In the genomic region with DNA sequence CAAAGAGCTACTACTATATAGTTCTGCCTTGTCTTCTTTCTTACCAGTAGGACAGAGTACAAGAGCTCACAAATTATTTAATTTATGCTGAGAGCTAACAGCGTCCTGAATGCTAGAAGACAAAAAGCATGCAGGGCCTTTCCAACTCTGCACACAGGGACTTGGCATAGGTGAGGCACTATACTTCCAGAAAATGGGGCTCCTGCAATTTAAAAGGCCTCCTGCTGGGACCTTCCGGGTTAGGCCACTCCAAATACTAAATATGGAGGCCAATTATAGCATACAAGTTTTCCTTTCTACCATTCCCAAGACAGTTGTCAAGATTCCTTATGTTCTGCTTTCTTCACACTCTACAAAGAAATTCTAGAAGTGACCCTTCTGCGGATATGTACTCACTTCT, we compare ENCODE assay signal across 8 cellular contexts. TPM values are rescaled to one million over a fixed set of nuclear protein-coding genes. Genes with fewer than 3 reads are reported as not detected.
DNase-seq lines count a peak whose midpoint lies in the region; ATAC-seq, FAIRE-seq and TF ChIP-seq lines count a peak whose summit lies in the region.

No MANE protein-coding gene starts in this region.

- in situ Hi-C loops in K562 (cut with MboI): no loop called here

- H3K9ac ChIP-seq in K562 (ENCODE audit: insufficient read depth in 1 of 2, low read depth in 2 of 2, low read length in 2 of 2): peak overlapping the region; percentile 84 to 89

- H3K79me2 ChIP-seq in K562 (ENCODE audit: control insufficient read depth, insufficient read depth, low read length): peaks cover 61% of the 10 kb centered on the region

- peak overlapping the region; percentile 85 for H3K4me3 Mint-ChIP-seq in activated naive CD4-positive, alpha-beta T cell treated with anti-CD3 and anti-CD28 coated beads, Interleukin-2, amount 50 U/mL, for 24 hours

- H3K36me3 Mint-ChIP-seq in activated naive CD4-positive, alpha-beta T cell treated with anti-CD3 and anti-CD28 coated beads, Interleukin-2, amount 50 U/mL, for 24 hours: peaks cover 12% of the 10 kb centered on the region

- H3K9me3 ChIP-seq in K562 (replicated peaks; ENCODE audit: control insufficient read depth, insufficient read depth, low read depth, low read length) (no peaks in the 10 kb centered on the region; the same call in 1 of the 2 replicates), lung (ENCODE audit: control insufficient read depth in 2 of 2, insufficient read depth in 1 of 2, low read length in 1 of 2) (no peaks in the 10 kb centered on the region)

- no peak for TF ChIP-seq RAD21 in K562 (CRISPR knock-in tag; conservative IDR thresholded peaks at IDR 0.05 in 1 of 2, IDR thresholded peaks at IDR 0.05 in 1 of 2)

- POLR2A ChIA-PET in K562 (lab: Yijun Ruan, JAX): interaction anchor here (0.9 to 1.1 kb wide), 2 partner anchors 10 to 26 kb away, joined by 4 read pairs; no protein-coding TSS in a partner anchor

- H3K4me1 ChIP-seq in K562 (replicated peaks in 1 of 2; ENCODE audit: control insufficient read depth in 2 of 2, insufficient read depth in 2 of 2, low read length in 2 of 2) (no peaks in the 10 kb centered on the region), lung (ENCODE audit: control insufficient read depth in 2 of 2, insufficient read depth in 2 of 2, low read length in 2 of 2) (peaks cover 0 to 10% of the 10 kb centered on the region in 2 donors)

- H3K36me3 ChIP-seq in K562 (ENCODE audit: control insufficient read depth, insufficient read depth, low read length) (peaks cover 31% of the 10 kb centered on the region), lung (ENCODE audit: control insufficient read depth in 2 of 2, insufficient read depth in 2 of 2, low read length in 2 of 2) (peaks cover 0 to 1% of the 10 kb centered on the region in 2 donors)

- no peaks in the 10 kb centered on the region for H3K9me1 ChIP-seq in K562 (ENCODE audit: control insufficient read depth, insufficient read depth, low read length)

- TF ChIP-seq CTCF in K562 (IDR thresholded peaks at IDR 0.05 in 2 of 3, conservative IDR thresholded peaks at IDR 0.05 in 1 of 3; ENCODE audit: insufficient read depth in 2 of 3, low read depth in 1 of 3, low read length in 3 of 3) (no peak), lung (IDR thresholded peaks at IDR 0.05; ENCODE audit: control extremely low read depth, extremely low read depth) (no peak)

- H2AFZ ChIP-seq in K562 (ENCODE audit: low read depth, low read length): peak overlapping the region; percentile 94; the same call in 1 of the 2 replicates

- peak overlapping the region; percentile 95 for H3K4me3 ChIP-seq in K562
- peak overlapping the region; percentile 32 for H3K4me3 ChIP-seq in lung

- no peaks in the 10 kb centered on the region for H3K9me3 Mint-ChIP-seq in activated naive CD4-positive, alpha-beta T cell treated with anti-CD3 and anti-CD28 coated beads, Interleukin-2, amount 50 U/mL, for 24 hours

- FAIRE-seq in K562 (lab: Jason Lieb, UNC): no peak

- CTCF ChIA-PET in K562 (lab: Yijun Ruan, JAX; ENCODE audit: low intra/inter-chr PET ratio): no interaction called here

- WGBS in K562 (ENCODE audit: insufficient coverage, low coverage, missing lambda C conversion rate): 0% methylated on average over 3 of the region's 3 CpGs
- WGBS in lung, 2 donors: 5 to 7% methylated on average over 3 of the region's 3 CpGs

- no peaks in the 10 kb centered on the region; a peak in 1 of 5 replicates for H3K27me3 ChIP-seq in K562 (ENCODE audit: control insufficient read depth in 2 of 2, insufficient read depth in 2 of 2, low read length in 2 of 2)
- H3K27me3 ChIP-seq in lung (ENCODE audit: control insufficient read depth, insufficient read depth): no peaks in the 10 kb centered on the region

- no peak for TF ChIP-seq EP300 in K562 (IDR thresholded peaks at IDR 0.05; ENCODE audit: low read length)

- ATAC-seq in K562 (peak; percentile 59), lung (ENCODE audit: insufficient read depth, low FRiP score) (no peak), HG02642 (IDR thresholded peaks at IDR 0.05; ENCODE audit: poor library complexity, unreplicated experiment) (no peak)

- intact Hi-C loops in K562 (cut with micrococcal nuclease): no loop called here
- intact Hi-C loops in posterior vena cava (cut with DNase I): no loop called here

- peaks cover 11% of the 10 kb centered on the region for H3K27me3 Mint-ChIP-seq in activated naive CD4-positive, alpha-beta T cell treated with anti-CD3 and anti-CD28 coated beads, Interleukin-2, amount 50 U/mL, for 24 hours

- no peak overlapping the region for H3K27ac Mint-ChIP-seq in activated naive CD4-positive, alpha-beta T cell treated with anti-CD3 and anti-CD28 coated beads, Interleukin-2, amount 50 U/mL, for 24 hours

- peak overlapping the region; percentile 94 for H3K4me2 ChIP-seq in K562 (ENCODE audit: insufficient read depth, low read length)

- TSS peak; percentile 37 for BruUV-seq in K562 (replicated peaks; lab: Mats Ljungman, UMichigan)

- DNase-seq in activated naive CD4-positive, alpha-beta T cell treated with Interleukin-2 at 50 U/mL for 16 hours: no peak
- DNase-seq in NCI-H146 (lab: John Stamatoyannopoulos, UW) (peak; percentile 38), K562 (ENCODE audit: extremely low read depth in 1 of 4, low spot score in 3 of 4) (peak in 2 of 4 experiments; percentile 12 to 56), lung (ENCODE audit: low spot score) (no peak), ecto neural progenitor cell (ENCODE audit: low spot score) (no peak), posterior vena cava (ENCODE audit: low spot score) (no peak)

- H3K27ac ChIP-seq in K562 (ENCODE audit: extremely low read depth, low read depth, low read length): peak overlapping the region; percentile 91
- H3K27ac ChIP-seq in lung (ENCODE audit: low read depth in 1 of 2, low read length in 1 of 2): no peak overlapping the region

- TF ChIP-seq POLR2A in K562 (conservative IDR thresholded peaks at IDR 0.05): no peak

- peaks cover 31% of the 10 kb centered on the region for H3K4me1 Mint-ChIP-seq in activated naive CD4-positive, alpha-beta T cell treated with anti-CD3 and anti-CD28 coated beads, Interleukin-2, amount 50 U/mL, for 24 hours

- 0 out of 2 replicates have a peak, but pooled peaks cover 4% of the 10 kb centered on the region for H4K20me1 ChIP-seq in K562 (replicated peaks; ENCODE audit: control insufficient read depth, insufficient read depth, low read length)

TF ChIP-seq in K562, 482 proteins besides CTCF, POLR2A, EP300 and RAD21:
- TF ChIP-seq YY1 (IDR thresholded peaks at IDR 0.05; ENCODE audit: borderline replicate concordance in 1 of 3, control insufficient read depth in 1 of 3, extremely low read depth in 1 of 3, insufficient read depth in 3 of 3, insufficient read length in 1 of 3, insufficient replicate concordance in 2 of 3, low read depth in 1 of 3, low read length in 2 of 3) (peak in 1 of 3 experiments; percentile 16), RAD51 (IDR thresholded peaks at IDR 0.05; ENCODE audit: borderline replicate concordance, low read depth) (no peak), ELF1 (tag; IDR thresholded peaks at IDR 0.05) (peak; percentile 34; the same call in 1 of the 2 replicates), CHD1 (IDR thresholded peaks at IDR 0.05; ENCODE audit: low read length) (peak; percentile 8)

RNA-seq across cellular contexts. Expression of gene DCUN1D5, which starts 0.9 kb away (rescaled TPM):
- total RNA-seq in K562 (2011; cell fraction: chromatin; rRNA removed; ENCODE audit: low replicate concordance): 19.9 and 20.0 TPM in 2 replicates
- total RNA-seq in K562 (2011; cell fraction: nucleolus; rRNA removed): 29.3 and 32.9 TPM in 2 replicates
- total RNA-seq in K562 (2011; cell fraction: nucleoplasm; rRNA removed): 24.1 and 31.0 TPM in 2 replicates
- total RNA-seq in K562 (2014; rRNA removed) (202 and 242 TPM in 2 replicates), K562 (2014; rRNA removed; fragmentation: Illumina TruSeq; extraction: Trizol) (132 and 149 TPM in 2 replicates), K562 (2015; rRNA removed; fragmentation: Illumina TruSeq; extraction: Trizol) (105 and 115 TPM in 2 replicates), K562 (2021) (97.2 and 100 TPM in 2 replicates), lung (10 to 100 TPM; 24.6 to 24.8 TPM), posterior vena cava (10 to 100 TPM; 19.7 to 26.4 TPM)
- polyA plus RNA-seq in K562 (2011; rRNA removed) (102 and 161 TPM in 2 replicates), K562 (2014; fragmentation: Illumina TruSeq; extraction: Trizol) (82.7 and 93.3 TPM in 2 replicates), K562 (2014; fragmentation: Nextera tagmentation; extraction: Ambion mirVana) (10 to 100 TPM; 38.4 to 39.1 TPM), K562 (2014; rRNA removed) (175 and 178 TPM in 2 replicates), lung (10 to 100 TPM; 12.4 to 28.8 TPM)
- 74.9 and 88.7 TPM in 2 replicates for polyA plus RNA-seq in K562 (2011; cell fraction: cytosol; rRNA removed)
- polyA plus RNA-seq in K562 (2011; cell fraction: nucleus; rRNA removed): 34.6 and 42.4 TPM in 2 replicates
- 68.3 and 115 TPM in 2 replicates for polyA plus RNA-seq in K562 (2012)
- polyA minus RNA-seq in K562 (2011; rRNA and poly(A)+ RNA removed): 65.9 and 73.0 TPM in 2 replicates
- 42.4 and 46.6 TPM in 2 replicates for polyA minus RNA-seq in K562 (2011; cell fraction: cytosol; rRNA and poly(A)+ RNA removed)
- 29.9 and 36.7 TPM in 2 replicates for polyA minus RNA-seq in K562 (2011; cell fraction: nucleus; rRNA and poly(A)+ RNA removed)

RNA-seq across cellular contexts. Expression of gene DYNC2H1, which starts 18.2 kb away (rescaled TPM):
- 0.12 and 1.0 TPM in 2 replicates for total RNA-seq in K562 (2011; cell fraction: chromatin; rRNA removed; ENCODE audit: low replicate concordance)
- under 0.01 and 0.26 TPM in 2 replicates for total RNA-seq in K562 (2011; cell fraction: nucleolus; rRNA removed)
- 0.22 TPM in 1 of 2 replicates, not detected in the other for total RNA-seq in K562 (2011; cell fraction: nucleoplasm; rRNA removed)
- 0.33 and 0.64 TPM in 2 replicates for total RNA-seq in K562 (2014; rRNA removed)
- 0.51 and 0.54 TPM in 2 replicates for total RNA-seq in K562 (2014; rRNA removed; fragmentation: Illumina TruSeq; extraction: Trizol)
- 0.40 and 0.57 TPM in 2 replicates for total RNA-seq in K562 (2015; rRNA removed; fragmentation: Illumina TruSeq; extraction: Trizol)
- total RNA-seq in K562 (2021): 0.33 and 0.47 TPM in 2 replicates
- 0.07 and 0.20 TPM in 2 replicates for polyA plus RNA-seq in K562 (2011; rRNA removed)
- 0.01 and 0.04 TPM in 2 replicates for polyA plus RNA-seq in K562 (2011; cell fraction: cytosol; rRNA removed)
- polyA plus RNA-seq in K562 (2011; cell fraction: nucleus; rRNA removed): 0.04 and 0.58 TPM in 2 replicates
- polyA plus RNA-seq in K562 (2012): 0.21 and 0.73 TPM in 2 replicates
- polyA plus RNA-seq in K562 (2014; fragmentation: Illumina TruSeq; extraction: Trizol): 0.11 and 0.12 TPM in 2 replicates
- under 1 TPM; 0.10 to 0.17 TPM for polyA plus RNA-seq in K562 (2014; fragmentation: Nextera tagmentation; extraction: Ambion mirVana)
- polyA plus RNA-seq in K562 (2014; rRNA removed): 0.08 and 0.19 TPM in 2 replicates
- 0.32 and 0.57 TPM in 2 replicates for polyA minus RNA-seq in K562 (2011; rRNA and poly(A)+ RNA removed)
- polyA minus RNA-seq in K562 (2011; cell fraction: cytosol; rRNA and poly(A)+ RNA removed): 0.76 TPM in 1 of 2 replicates, not detected in the other
- polyA minus RNA-seq in K562 (2011; cell fraction: nucleus; rRNA and poly(A)+ RNA removed): 0.13 and 1.00 TPM in 2 replicates
- total RNA-seq in lung: 100 to 1,000 TPM in 1 of 2 donors, 10 to 100 TPM in 1; 27.7 to 102 TPM
- polyA plus RNA-seq in lung: 10 to 100 TPM in 1 of 2 donors, 1 to 10 TPM in 1; 6.4 to 19.7 TPM
- 10 to 100 TPM; 15.8 to 24.1 TPM for total RNA-seq in posterior vena cava

Comparison
In these comparisons a context has a peak if more than half of its experiments do, and no peak if none do; other contexts are left out.
1. RNA of gene DYNC2H1, which starts 18.2 kb away (total RNA-seq): 27.7 to 102 TPM in lung and 15.8 to 24.1 TPM in posterior vena cava; under 0.01 to 1.0 TPM in K562; every median in the first group is over 4 times any median in the second.